Comparison of ENCODE assay signal across 22 cellular contexts in genomic region chr5:94310870-94311269, GRCh38.
DNase-seq lines count a peak whose midpoint lies in the region; ATAC-seq, FAIRE-seq and TF ChIP-seq lines count a peak whose summit lies in the region.
"Had no signal": no experiment of that assay in that cellular context is flagged by ENCODE, and none has a peak within 500 bp of the region (broad histone marks: within the 10 kb centered on the region; RNA-seq: fewer than 3 reads in every experiment).

No MANE protein-coding gene starts in this region.

- peaks cover 8% of the 10 kb centered on the region for H3F3A ChIP-seq in neural cell (ENCODE audit: insufficient read depth, low read length, poor library complexity, severe bottlenecking)

- FAIRE-seq in G401.6 (lab: Jason Lieb, UNC) = peak; percentile 19
- FAIRE-seq: A549, GM19239, H54 had no signal

- peak; percentile 38 for TF ChIP-seq RAD21 in Ishikawa (IDR thresholded peaks at IDR 0.05; ENCODE audit: low read depth)
- TF ChIP-seq RAD21 in neural cell (conservative IDR thresholded peaks at IDR 0.05) = peak; percentile 62

- H3K27me3 ChIP-seq in RWPE2 (ENCODE audit: insufficient read depth, poor library complexity, severe bottlenecking) (peaks cover 3% of the 10 kb centered on the region), neural cell (ENCODE audit: insufficient read depth, low read depth, low read length) (no peaks in the 10 kb centered on the region)
- H3K27me3 ChIP-seq: BE2C, Peyer's patch had no signal

- H2AFZ ChIP-seq in neural cell (ENCODE audit: low read depth, low read length) = no peak overlapping the region

- no peaks in the 10 kb centered on the region for H3K9me2 ChIP-seq in neural cell (ENCODE audit: insufficient read depth, low read length)

- no peak for ATAC-seq in RWPE2 (ENCODE audit: low read depth)
- ATAC-seq: A549, T-cell had no signal

- TF ChIP-seq CTCF in RWPE2 (IDR thresholded peaks at IDR 0.05; ENCODE audit: poor library complexity, severe bottlenecking) (peak; percentile 21), neural cell (IDR thresholded peaks at IDR 0.05; ENCODE audit: poor library complexity, severe bottlenecking) (peak; percentile 52)

- H3K9ac ChIP-seq in neural cell (ENCODE audit: low read length) = no peak overlapping the region
- H3K9ac ChIP-seq: KMS-11 had no signal

- no peaks in the 10 kb centered on the region for H3K9me3 ChIP-seq in RWPE2 (ENCODE audit: severe bottlenecking)
- H3K9me3 ChIP-seq in neural cell (ENCODE audit: low read length) = no peaks in the 10 kb centered on the region
- H3K9me3 ChIP-seq: A549, BE2C, Peyer's patch had no signal

- no peaks in the 10 kb centered on the region for H3K79me2 ChIP-seq in neural cell (replicated peaks; ENCODE audit: insufficient read depth, low read length)

- H4K20me1 ChIP-seq in neural cell (ENCODE audit: insufficient read depth) = no peaks in the 10 kb centered on the region

- no peaks in the 10 kb centered on the region for H3K4me1 ChIP-seq in RWPE2 (ENCODE audit: insufficient read depth, poor library complexity, severe bottlenecking)
- H3K4me1 ChIP-seq: A549, BE2C, Peyer's patch had no signal

- intact Hi-C loops in posterior vena cava (cut with DNase I) = no loop called here

- H3K36me3 ChIP-seq in RWPE2 (ENCODE audit: low read depth) (no peaks in the 10 kb centered on the region), neural cell (ENCODE audit: insufficient read depth, low read length) (no peaks in the 10 kb centered on the region)
- H3K36me3 ChIP-seq: BE2C, Peyer's patch had no signal

- H3K27ac ChIP-seq in RWPE2 (ENCODE audit: poor library complexity, severe bottlenecking) (no peak overlapping the region), neural cell (ENCODE audit: low read length) (no peak overlapping the region)
- H3K27ac ChIP-seq: A549, KMS-11, Peyer's patch had no signal

- DNase-seq in RWPE2 (ENCODE audit: low spot score) (no peak), AG08396 (ENCODE audit: low spot score) (no peak), posterior vena cava (ENCODE audit: low spot score) (no peak)
- DNase-seq in activated T-cell treated with anti-CD3 and anti-CD28 coated beads, Interleukin-2, amount 50 U/mL, for 48 hours = no peak
- DNase-seq: BE2C; CD8-positive, alpha-beta memory T cell; DMS79 treated with DMSO at 0.1 percent for 48 hours; NCI-H1092 treated with DMSO at 0.1 percent for 48 hours; NCI-H1436; NCI-H1930; NCI-H2107; NCI-H446 treated with DMSO at 0.1 percent for 48 hours; NCI-H526; Peyer's patch; T-cell had no signal

- no peak for TF ChIP-seq EP300 in Ishikawa (IDR thresholded peaks at IDR 0.05; ENCODE audit: borderline replicate concordance)
- TF ChIP-seq EP300 in neural cell (conservative IDR thresholded peaks at IDR 0.05; ENCODE audit: poor library complexity, severe bottlenecking) = no peak

- H3K4me3 ChIP-seq in RWPE2 (ENCODE audit: severe bottlenecking) (no peak overlapping the region), neural cell (ENCODE audit: low read length) (no peak overlapping the region)
- H3K4me3 ChIP-seq: A549, Peyer's patch had no signal

- H3K4me2 ChIP-seq in neural cell (ENCODE audit: low read length) = no peak overlapping the region
- H3K4me2 ChIP-seq: A549, KMS-11 had no signal

TF ChIP-seq in Ishikawa, 13 proteins besides CTCF, POLR2A, EP300 and RAD21 (continues in another document):
- TF ChIP-seq MAX (IDR thresholded peaks at IDR 0.05) = no peak
- TF ChIP-seq YY1 (IDR thresholded peaks at IDR 0.05; ENCODE audit: low read depth) = no peak
- TF ChIP-seq, protein P1, sequence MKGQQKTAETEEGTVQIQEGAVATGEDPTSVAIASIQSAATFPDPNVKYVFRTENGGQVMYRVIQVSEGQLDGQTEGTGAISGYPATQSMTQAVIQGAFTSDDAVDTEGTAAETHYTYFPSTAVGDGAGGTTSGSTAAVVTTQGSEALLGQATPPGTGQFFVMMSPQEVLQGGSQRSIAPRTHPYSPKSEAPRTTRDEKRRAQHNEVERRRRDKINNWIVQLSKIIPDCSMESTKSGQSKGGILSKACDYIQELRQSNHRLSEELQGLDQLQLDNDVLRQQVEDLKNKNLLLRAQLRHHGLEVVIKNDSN (IDR thresholded peaks at IDR 0.05) = no peak
- TF ChIP-seq TCF12 (IDR thresholded peaks at IDR 0.05; ENCODE audit: low read depth) = no peak
- TF ChIP-seq TAF1 (IDR thresholded peaks at IDR 0.05; ENCODE audit: low read depth) = no peak
- TF ChIP-seq ZBTB7A (IDR thresholded peaks at IDR 0.05; ENCODE audit: low read depth) = no peak
- no peak for TF ChIP-seq REST (IDR thresholded peaks at IDR 0.05; ENCODE audit: low read depth)
- no peak for TF ChIP-seq FOXM1 (IDR thresholded peaks at IDR 0.05; ENCODE audit: borderline replicate concordance, low read depth)
- no peak for TF ChIP-seq NFIC (IDR thresholded peaks at IDR 0.05)
- TF ChIP-seq TEAD4 (IDR thresholded peaks at IDR 0.05) = no peak
- no peak for TF ChIP-seq CEBPB (IDR thresholded peaks at IDR 0.05)

TF ChIP-seq in neural cell, 6 proteins besides CTCF, POLR2A, EP300 and RAD21:
- TF ChIP-seq SMC3 (conservative IDR thresholded peaks at IDR 0.05; ENCODE audit: poor library complexity) = peak; percentile 47
- TF ChIP-seq TAF1 (IDR thresholded peaks at IDR 0.05; ENCODE audit: low read depth) = no peak
